22 cellular contexts compared by ENCODE assay signal in the genomic region with DNA sequence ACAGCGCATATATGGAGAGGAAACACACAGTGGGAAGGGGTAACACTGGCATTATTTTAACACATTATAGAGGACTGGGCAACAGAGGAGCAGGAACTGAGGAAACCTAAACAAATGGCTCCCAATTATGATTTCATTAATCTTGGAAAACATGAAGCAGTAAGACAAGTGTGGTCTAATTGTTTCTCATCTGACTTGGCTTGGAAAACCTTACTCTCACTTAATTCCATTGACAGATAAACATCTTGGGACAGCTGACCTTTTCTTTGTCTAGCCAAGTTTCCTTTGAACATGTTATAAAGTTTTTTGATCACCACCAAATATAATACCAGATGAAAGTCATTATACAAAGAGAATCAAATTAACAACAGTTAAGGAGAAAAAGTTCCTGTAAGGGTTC. TPM values are rescaled to one million over a fixed set of nuclear protein-coding genes. Genes with fewer than 3 reads are reported as not detected.
A peak's percentile ranks its signal among the peaks of the same experiment; 100 is the strongest.
DNase-seq lines count a peak whose midpoint lies in the region; ATAC-seq, FAIRE-seq and TF ChIP-seq lines count a peak whose summit lies in the region.
"Had no signal": no experiment of that assay in that cellular context is flagged by ENCODE, and none has a peak within 500 bp of the region (broad histone marks: within the 10 kb centered on the region; RNA-seq: fewer than 3 reads in every experiment).

No MANE protein-coding gene starts in this region.

- H3K9me3 ChIP-seq in endothelial cell of umbilical vein (replicated peaks; ENCODE audit: control insufficient read depth, insufficient read depth, low read length) (no peaks in the 10 kb centered on the region), osteoblast (ENCODE audit: low read depth, low read length) (peaks cover 2% of the 10 kb centered on the region), transverse colon (no peaks in the 10 kb centered on the region)

- no peak for TF ChIP-seq EP300 in transverse colon (IDR thresholded peaks at IDR 0.05; ENCODE audit: low read depth)

- H4K20me1 ChIP-seq in endothelial cell of umbilical vein (replicated peaks; ENCODE audit: control insufficient read depth, extremely low read depth, insufficient read depth, low read length): no peaks in the 10 kb centered on the region
- H4K20me1 ChIP-seq in osteoblast (ENCODE audit: insufficient read depth, low read length): no peaks in the 10 kb centered on the region
- H4K20me1 ChIP-seq: BLaER1 treated with 17β-estradiol and CSF1 and Interleukin-3, amounts not matched to agents 10 nM and 100 nM had no signal

- TF ChIP-seq CTCF in endothelial cell of umbilical vein (IDR thresholded peaks at IDR 0.05; ENCODE audit: extremely low read depth in 1 of 2, insufficient read depth in 1 of 2, low read depth in 1 of 2, low read length in 2 of 2) (no peak), osteoblast (IDR thresholded peaks at IDR 0.05; ENCODE audit: extremely low read depth, low read depth, low read length) (no peak), transverse colon (IDR thresholded peaks at IDR 0.05) (no peak)

- peaks cover 36% of the 10 kb centered on the region for H3K4me1 ChIP-seq in endothelial cell of umbilical vein (ENCODE audit: control insufficient read depth, extremely low read depth, insufficient read depth, low read length)
- H3K4me1 ChIP-seq in osteoblast (ENCODE audit: insufficient read depth, low read length): peaks cover 38% of the 10 kb centered on the region
- H3K4me1 ChIP-seq in transverse colon: peaks cover 0 to 36% (median 9%) of the 10 kb centered on the region in 4 donors
- H3K4me1 ChIP-seq: BLaER1 treated with 17β-estradiol and CSF1 and Interleukin-3, amounts not matched to agents 10 nM and 100 nM had no signal

- no peaks in the 10 kb centered on the region for H3K79me2 ChIP-seq in endothelial cell of umbilical vein (ENCODE audit: control insufficient read depth, insufficient read depth, low read length)
- no peaks in the 10 kb centered on the region for H3K79me2 ChIP-seq in osteoblast (ENCODE audit: insufficient read depth, low read length)
- H3K79me2 ChIP-seq: parathyroid adenoma had no signal

- no peaks in the 10 kb centered on the region for H3K9me1 ChIP-seq in endothelial cell of umbilical vein (replicated peaks; ENCODE audit: control insufficient read depth, extremely low read depth, insufficient read depth, low read length)

- H2AFZ ChIP-seq in endothelial cell of umbilical vein (ENCODE audit: low read depth, low read length) (no peak overlapping the region), osteoblast (ENCODE audit: low read length) (peak overlapping the region; percentile 90)
- H2AFZ ChIP-seq: parathyroid adenoma had no signal

- ATAC-seq in SK-N-SH treated with all-trans-retinoic acid at 6 μM for 48 hours: 0 out of 3 replicates have a peak, but pooled peaks have one; percentile 8
- ATAC-seq in HG02678 (IDR thresholded peaks at IDR 0.05; ENCODE audit: unreplicated experiment): no peak
- ATAC-seq: activated CD4-positive, alpha-beta T cell treated with anti-CD3 and anti-CD28 coated beads for 36 hours; stimulated activated naive CD8-positive, alpha-beta T cell treated with anti-CD3 and anti-CD28 coated beads, Interleukin-15, Interleukin-2, amounts not matched to agents 100 U/mL and 50 U/mL, for 24 hours had no signal

- no peak overlapping the region for H3K4me3 ChIP-seq in endothelial cell of umbilical vein (replicated peaks in 1 of 3; ENCODE audit: insufficient read depth in 1 of 3, low read depth in 1 of 3, low read length in 3 of 3)
- H3K4me3 ChIP-seq in osteoblast (ENCODE audit: insufficient read depth, low read length): peak overlapping the region; percentile 61
- no peak overlapping the region for H3K4me3 ChIP-seq in transverse colon
- H3K4me3 ChIP-seq: BLaER1 treated with 17β-estradiol and CSF1 and Interleukin-3, amounts not matched to agents 10 nM and 100 nM had no signal

- no peak overlapping the region for H3K4me2 ChIP-seq in endothelial cell of umbilical vein (ENCODE audit: insufficient read depth, low read length)
- peak overlapping the region; percentile 84 for H3K4me2 ChIP-seq in osteoblast (ENCODE audit: insufficient read depth, low read length)
- H3K4me2 ChIP-seq: BLaER1 treated with 17β-estradiol and CSF1 and Interleukin-3, amounts not matched to agents 10 nM and 100 nM had no signal

- 80 to 82% methylated on average over 1 of the region's 1 CpG for WGBS in transverse colon (ENCODE audit: low coverage in 1 of 2), 2 donors

- in situ Hi-C loops in transverse colon (cut with MboI; ENCODE audit: low pct_ligation_motif_present in 1 of 4, low pct_unique_long_range_greater_than_20kb in 1 of 4, low sequenced_read_pairs in 3 of 4): no loop called here

- H3K27ac ChIP-seq in endothelial cell of umbilical vein (ENCODE audit: insufficient read depth, low read depth, low read length) (no peak overlapping the region), osteoblast (ENCODE audit: low read depth, low read length) (peak overlapping the region; percentile 79), transverse colon (peak overlapping the region; percentile 63 to 73 (median 64))
- H3K27ac ChIP-seq: BLaER1 treated with 17β-estradiol and CSF1 and Interleukin-3, amounts not matched to agents 10 nM and 100 nM; HL-60 had no signal

- CTCF ChIA-PET in endothelial cell of umbilical vein (lab: Charles Lee): interaction anchor here (1.0 to 2.2 kb wide), 3 partner anchors 19 to 27 kb away, joined by 3 to 10 read pairs (median 7); no protein-coding TSS in a partner anchor

- no peaks in the 10 kb centered on the region for H3K27me3 ChIP-seq in endothelial cell of umbilical vein (ENCODE audit: control insufficient read depth in 2 of 2, insufficient read depth in 2 of 2, low read length in 2 of 2)
- H3K27me3 ChIP-seq in osteoblast (ENCODE audit: insufficient read depth, low read length): no peaks in the 10 kb centered on the region
- H3K27me3 ChIP-seq in transverse colon: no peaks in the 10 kb centered on the region
- H3K27me3 ChIP-seq: BLaER1 treated with 17β-estradiol and CSF1 and Interleukin-3, amounts not matched to agents 10 nM and 100 nM; brain microvascular endothelial cell had no signal

- TF ChIP-seq POLR2A in endothelial cell of umbilical vein (IDR thresholded peaks at IDR 0.05; ENCODE audit: low read depth, low read length) (no peak), transverse colon (IDR thresholded peaks at IDR 0.05) (no peak)

- no peak overlapping the region for H3K9ac ChIP-seq in endothelial cell of umbilical vein (replicated peaks; ENCODE audit: extremely low read depth, insufficient read depth, low read length)
- H3K9ac ChIP-seq: BLaER1 treated with 17β-estradiol and CSF1 and Interleukin-3, amounts not matched to agents 10 nM and 100 nM; parathyroid adenoma had no signal

- intact Hi-C loops in endothelial cell of umbilical vein (cut with micrococcal nuclease): loop anchor here (1.0 to 5.0 kb wide), 3 partner anchors 8 to 96 kb away; a partner anchor contains a TSS
- intact Hi-C loops in transverse colon (cut with DNase I; ENCODE audit: low total_unique reads): no loop called here

- POLR2A ChIA-PET in endothelial cell of umbilical vein (lab: Charles Lee): no interaction called here

- DNase-seq in endothelial cell of umbilical vein (ENCODE audit: low read depth, low spot score): peak; percentile 78
- DNase-seq in osteoblast (ENCODE audit: insufficient read length, low spot score, missing footprints): no peak
- no peak for DNase-seq in transverse colon
- no peak for DNase-seq in NCI-H146 treated with DMSO at 0.1 percent for 48 hours (lab: John Stamatoyannopoulos, UW; ENCODE audit: unreplicated experiment)
- DNase-seq in nucleus accumbens (lab: John Stamatoyannopoulos, UW): no peak
- DNase-seq: activated CD4-positive, alpha-beta T cell treated with anti-CD3 and anti-CD28 coated beads for 36 hours; activated CD8-positive, alpha-beta memory T cell treated with anti-CD3 and anti-CD28 coated beads, Interleukin-2, amount 50 U/mL, for 48 hours; activated naive CD4-positive, alpha-beta T cell treated with anti-CD3 and anti-CD28 coated beads, Interleukin-2, amount 10 ng/mL, durations not matched to agents 7 days and 5 days; brain microvascular endothelial cell; DMS 273 treated with DMSO at 0.1 percent for 48 hours; effector CD8-positive, alpha-beta T cell; immature natural killer cell; NCI-H1417; NCI-H345; SIG-M5; stimulated activated naive CD8-positive, alpha-beta T cell treated with anti-CD3 and anti-CD28 coated beads, Interleukin-15, Interleukin-2, amounts not matched to agents 100 U/mL and 50 U/mL, for 24 hours; T1000 had no signal

- FAIRE-seq in endothelial cell of umbilical vein (lab: Jason Lieb, UNC): peak; percentile 21

- H3K36me3 ChIP-seq in endothelial cell of umbilical vein (ENCODE audit: control insufficient read depth in 2 of 2, extremely low read depth in 1 of 2, insufficient read depth in 2 of 2, low read length in 2 of 2) (no peaks in the 10 kb centered on the region), osteoblast (ENCODE audit: insufficient read depth, low read length) (peaks cover 3% of the 10 kb centered on the region), transverse colon (peaks cover 0 to 7% (median 0%) of the 10 kb centered on the region in 4 donors)
- H3K36me3 ChIP-seq: brain microvascular endothelial cell had no signal

- BruUV-seq in endothelial cell of umbilical vein (replicated peaks; lab: Mats Ljungman, UMichigan): no TSS peak

- dilution Hi-C loops in endothelial cell of umbilical vein (cut with MboI; ENCODE audit: extremely low pct_ligation_motif_present, low sequenced_read_pairs): no loop called here

TF ChIP-seq in SK-N-SH treated with all-trans-retinoic acid at 6 μM for 48 hours, 23 proteins besides CTCF, POLR2A, EP300 and RAD21 (continues in another document):
- TF ChIP-seq ZNF8 (CRISPR knock-in tag; IDR thresholded peaks at IDR 0.05) (no peak), ESRRG (CRISPR knock-in tag; IDR thresholded peaks at IDR 0.05) (no peak), ARNTL (CRISPR knock-in tag; IDR thresholded peaks at IDR 0.05; ENCODE audit: borderline replicate concordance, low read depth) (no peak), ZNF565 (CRISPR knock-in tag; conservative IDR thresholded peaks at IDR 0.05; ENCODE audit: low read depth) (no peak)

TF ChIP-seq in endothelial cell of umbilical vein, 7 proteins besides CTCF, POLR2A, EP300 and RAD21 (continues in another document):
- TF ChIP-seq EZH2 (IDR thresholded peaks at IDR 0.05; ENCODE audit: borderline replicate concordance, low read depth, low read length, severe bottlenecking): no peak
- TF ChIP-seq POLR2AphosphoS5 (IDR thresholded peaks at IDR 0.05; ENCODE audit: insufficient read depth, low read depth, low read length): no peak

RNA-seq across cellular contexts. Expression of a gene that starts 50.2 kb away (rescaled TPM):
- total RNA-seq in endothelial cell of umbilical vein: 8.6 and 12.3 TPM in 2 replicates
- polyA plus RNA-seq in endothelial cell of umbilical vein: 2.1 and 2.6 TPM in 2 replicates
- 1.7 and 2.4 TPM in 2 replicates for polyA plus RNA-seq in endothelial cell of umbilical vein (2011; cell fraction: cytosol; rRNA removed)
- polyA plus RNA-seq in endothelial cell of umbilical vein (2011; cell fraction: nucleus; rRNA removed): 1.1 and 1.4 TPM in 2 replicates
- polyA plus RNA-seq in endothelial cell of umbilical vein (2012): 3.6 and 4.6 TPM in 2 replicates
- 5.7 and 19.2 TPM in 2 replicates for polyA minus RNA-seq in endothelial cell of umbilical vein
- 4.4 TPM for polyA minus RNA-seq in endothelial cell of umbilical vein (2011; cell fraction: cytosol; rRNA and poly(A)+ RNA removed)
- 1.3 and 2.7 TPM in 2 replicates for polyA minus RNA-seq in endothelial cell of umbilical vein (2011; cell fraction: nucleus; rRNA and poly(A)+ RNA removed)
- 1.4 and 2.7 TPM in 2 replicates for total RNA-seq in osteoblast
- total RNA-seq in transverse colon: 1 to 10 TPM in 3 of 4 donors, under 1 TPM in 1; 0.40 to 2.3 (median 2.2) TPM
